Comparison of ENCODE assay signal across 8 cellular contexts in genomic region chr9:121650220-121651013, GRCh38. TPM values are rescaled to one million over a fixed set of nuclear protein-coding genes. Genes with fewer than 3 reads are reported as not detected.
DNase-seq lines count a peak whose midpoint lies in the region; ATAC-seq lines count a peak whose summit lies in the region.

No MANE protein-coding gene starts in this region.

- no peaks in the 10 kb centered on the region for H3K27me3 ChIP-seq in ectodermal cell (ENCODE audit: control insufficient read depth, insufficient read depth, low read length, poor library complexity, severe bottlenecking)

- H3K9me3 ChIP-seq in ectodermal cell (ENCODE audit: control insufficient read depth, low read length), result no peaks in the 10 kb centered on the region

- H3K27me3 Mint-ChIP-seq in naive B cell, result peaks cover 59 to 82% (median 82%) of the 10 kb centered on the region in 3 donors

- peak overlapping the region in 3 of 6 donors; percentile 4 to 31 (median 30) for H3K27ac Mint-ChIP-seq in naive B cell

- H3K36me3 Mint-ChIP-seq in naive B cell, result peaks cover 0 to 8% of the 10 kb centered on the region in 2 donors

- H3K4me1 ChIP-seq in ectodermal cell (ENCODE audit: control insufficient read depth, insufficient read depth, low read length), result peaks cover 59% of the 10 kb centered on the region

- peak overlapping the region; percentile 6 for H3K27ac ChIP-seq in ectodermal cell (ENCODE audit: insufficient read depth, low read depth, low read length, poor library complexity, severe bottlenecking)

- peaks cover 0 to 3% (median 0%) of the 10 kb centered on the region in 7 donors for H3K9me3 Mint-ChIP-seq in naive B cell

- H3K36me3 ChIP-seq in ectodermal cell (ENCODE audit: control insufficient read depth, insufficient read depth, low read length), result no peaks in the 10 kb centered on the region

- peak in 1 of 2 donors; percentile 40 for ATAC-seq in naive B cell (ENCODE audit: low read depth in 2 of 2)
- ATAC-seq in HG03135 (IDR thresholded peaks at IDR 0.05; ENCODE audit: unreplicated experiment), result no peak
- ATAC-seq in HG03469 (IDR thresholded peaks at IDR 0.05; ENCODE audit: unreplicated experiment), result no peak

- H3K4me3 ChIP-seq in ectodermal cell (ENCODE audit: insufficient read depth, low read depth, low read length), result peak overlapping the region; percentile 16

- peaks cover 16 to 32% (median 20%) of the 10 kb centered on the region in 3 donors for H3K4me1 Mint-ChIP-seq in naive B cell

- DNase-seq in NCI-H187 (lab: John Stamatoyannopoulos, UW) (peak; percentile 1 to 13), NCI-H187 treated with DMSO at 0.1 percent for 48 hours (lab: John Stamatoyannopoulos, UW) (no peak), NCI-H524 (lab: John Stamatoyannopoulos, UW) (peak; percentile 90 to 97), naive B cell (no peak), AG20443 (ENCODE audit: low spot score) (no peak)

- peak overlapping the region; percentile 45 to 88 (median 80) for H3K4me3 Mint-ChIP-seq in naive B cell

- 17 to 19% methylated on average over 15 of the region's 15 CpGs for WGBS in ectodermal cell, 2 experiments

RNA-seq across cellular contexts. Expression of gene DAB2IP, which starts 1.0 kb away (rescaled TPM):
- 49.0 TPM for polyA plus RNA-seq in ectodermal cell (2013, experiment 1 of 4)
- 52.7 TPM for polyA plus RNA-seq in ectodermal cell (2013, experiment 2 of 4)
- polyA plus RNA-seq in ectodermal cell (2013, experiment 3 of 4), result 38.8 TPM
- polyA plus RNA-seq in ectodermal cell (2013, experiment 4 of 4), result 43.0 TPM
- not detected for polyA plus RNA-seq in naive B cell (ENCODE audit: low read depth in 6 of 6)

Comparison
In these comparisons a context has a peak if more than half of its experiments do, and no peak if none do; other contexts are left out.
1. DNase-seq: peak in NCI-H187 (2 of 2) and NCI-H524 (2 of 2); none in NCI-H187 treated with DMSO at 0.1 percent for 48 hours (single experiment), naive B cell (single experiment) and AG20443 (single experiment).